Comparison of ENCODE assay signal across 26 cellular contexts in genomic region chr9:130159814-130160670, GRCh38.
DNase-seq lines count a peak whose midpoint lies in the region; ATAC-seq and TF ChIP-seq lines count a peak whose summit lies in the region.
"Had no signal": no experiment of that assay in that cellular context is flagged by ENCODE, and none has a peak within 500 bp of the region (broad histone marks: within the 10 kb centered on the region; RNA-seq: fewer than 3 reads in every experiment).

No MANE protein-coding gene starts in this region.

- no peaks in the 10 kb centered on the region for H3K9me3 ChIP-seq in HEK293 (ENCODE audit: control insufficient read depth, insufficient read depth, low read depth, low read length)

- POLR2A ChIA-PET in HEK293 (lab: Yijun Ruan, JAX): interaction anchor here (0.6 kb wide), 1 partner anchor 116 kb away, joined by 3 read pairs; no protein-coding TSS in a partner anchor

- H3K27ac ChIP-seq in HEK293 (ENCODE audit: extremely low read depth, low read depth, low read length) (no peak overlapping the region), coronary artery (no peak overlapping the region)
- H3K27ac ChIP-seq: 22Rv1, cardiac muscle cell had no signal

- no peaks in the 10 kb centered on the region for H3K36me3 ChIP-seq in HEK293 (ENCODE audit: control insufficient read depth in 2 of 2, insufficient read depth in 1 of 2, low read length in 2 of 2)
- H3K36me3 ChIP-seq: cardiac muscle cell had no signal

- CTCF ChIA-PET in HEK293 (lab: Yijun Ruan, JAX): interaction anchor here (0.6 kb wide), 2 partner anchors 8 to 523 kb away, joined by 3 read pairs; no protein-coding TSS in a partner anchor

- H3K4me3 ChIP-seq in HEK293 (ENCODE audit: low read depth, low read length) (no peak overlapping the region), coronary artery (no peak overlapping the region)
- H3K4me3 ChIP-seq: cardiac muscle cell had no signal

- TF ChIP-seq CTCF in HEK293 (tag by site-specific recombination; IDR thresholded peaks at IDR 0.05): no peak
- TF ChIP-seq CTCF in coronary artery (IDR thresholded peaks at IDR 0.05): no peak

- no peak for ATAC-seq in HG02588 (IDR thresholded peaks at IDR 0.05; ENCODE audit: unreplicated experiment)
- ATAC-seq: activated CD8-positive, alpha-beta T cell treated with anti-CD3 and anti-CD28 coated beads for 36 hours; left colon; stimulated activated naive B cell treated with anti-CD40 and anti-IgM and Interleukin-4, amounts not matched to agents 10 μg/mL and 1 μg/mL and 100 μg/mL, for 72 hours had no signal

- no peaks in the 10 kb centered on the region for H3K4me1 ChIP-seq in HEK293 (ENCODE audit: control insufficient read depth, insufficient read depth, low read length)

- DNase-seq in DMS 273 (lab: John Stamatoyannopoulos, UW; ENCODE audit: unreplicated experiment): peak; percentile 49
- no peak for DNase-seq in DMS 273 treated with DMSO at 0.1 percent for 48 hours (lab: John Stamatoyannopoulos, UW)
- peak; percentile 92 for DNase-seq in NCI-H2171 (lab: John Stamatoyannopoulos, UW)
- peak; percentile 43 for DNase-seq in iPS-NIHi11 (ENCODE audit: low spot score)
- DNase-seq in glomerular visceral epithelial cell (ENCODE audit: extremely low spot score): no peak
- DNase-seq in coronary artery (ENCODE audit: low spot score): no peak
- DNase-seq: activated CD4-positive, CD25-positive, alpha-beta regulatory T cell; activated CD8-positive, alpha-beta T cell treated with anti-CD3 and anti-CD28 coated beads for 36 hours; activated naive CD4-positive, alpha-beta T cell treated with Interleukin-2 at 50 U/mL for 16 hours; activated T-cell treated with anti-CD3 and anti-CD28 coated beads for 4 hours; anterior cingulate cortex; CD4-positive, alpha-beta T cell; dermis blood vessel endothelial cell; DND-41; left colon; mesendoderm; naive B cell; NCI-H1436; NCI-H526; stimulated activated CD4-positive, alpha-beta T cell treated with anti-CD3 and anti-CD28 coated beads, Interleukin-2, amount 100 ng/mL, for 48 hours; stimulated activated naive B cell treated with anti-CD40 and anti-IgM and Interleukin-4, amounts not matched to agents 10 μg/mL and 1 μg/mL and 100 μg/mL, for 72 hours; T1000 had no signal

TF ChIP-seq in HEK293, 187 proteins besides CTCF, POLR2A, EP300 and RAD21:
- TF ChIP-seq ZIC2 (tag by site-specific recombination; IDR thresholded peaks at IDR 0.05): peak; percentile 89
- TF ChIP-seq WT1 (tag by site-specific recombination; IDR thresholded peaks at IDR 0.05): peak; percentile 29; the same call in 1 of the 2 replicates
- TF ChIP-seq GLIS1 (tag by site-specific recombination; IDR thresholded peaks at IDR 0.05): peak; percentile 93
- 0 out of 2 replicates have a peak, but pooled peaks have one; percentile 37 for TF ChIP-seq IKZF3 (tag by site-specific recombination; IDR thresholded peaks at IDR 0.05)
- peak; percentile 55; the same call in 1 of the 2 replicates for TF ChIP-seq REST (tag by site-specific recombination; IDR thresholded peaks at IDR 0.05)
- TF ChIP-seq ZNF621 (tag by site-specific recombination; IDR thresholded peaks at IDR 0.05): no peak
- TF ChIP-seq ZNF600 (tag by site-specific recombination; IDR thresholded peaks at IDR 0.05): peak; percentile 26; the same call in 1 of the 2 replicates
- TF ChIP-seq ZBTB6 (tag by site-specific recombination; IDR thresholded peaks at IDR 0.05): no peak
- TF ChIP-seq OSR2 (tag by site-specific recombination; IDR thresholded peaks at IDR 0.05): peak; percentile 70
- no peak for TF ChIP-seq ZNF585B (tag by site-specific recombination; IDR thresholded peaks at IDR 0.05)
- TF ChIP-seq ZNF596 (tag by site-specific recombination; IDR thresholded peaks at IDR 0.05): no peak
TF ChIP-seq in HEK293: peak in this region for 7.

Comparison
In these comparisons a context has a peak if more than half of its experiments do, and no peak if none do; other contexts are left out.
1. DNase-seq: peak in DMS 273 (single experiment), NCI-H2171 (single experiment) and iPS-NIHi11 (single experiment); none in DMS 273 treated with DMSO at 0.1 percent for 48 hours (single experiment), glomerular visceral epithelial cell (single experiment) and coronary artery (single experiment).